In the genomic region with DNA sequence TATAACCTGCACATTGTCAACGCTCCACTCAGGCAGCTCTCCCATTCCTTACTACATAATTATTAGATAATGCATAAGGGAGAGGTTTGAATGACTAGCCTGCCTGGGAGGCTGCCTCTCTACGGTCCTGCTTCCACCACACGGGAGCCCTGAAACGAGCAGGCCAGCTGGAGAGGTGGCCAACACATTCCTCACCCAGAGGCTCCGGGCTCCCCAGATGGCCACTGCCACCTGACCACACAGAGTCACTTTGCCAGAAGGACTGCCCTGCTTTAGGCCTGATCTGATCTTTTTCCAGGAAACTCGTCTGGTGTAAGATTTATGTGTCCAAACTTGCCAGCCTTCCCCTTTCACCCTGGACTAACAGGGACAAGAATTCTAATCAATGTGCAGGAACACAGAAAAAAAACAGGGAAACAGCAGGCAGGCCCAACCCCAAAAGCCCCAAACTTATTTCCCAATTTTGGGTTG, we compare ENCODE assay signal across 8 cellular contexts. TPM values are rescaled to one million over a fixed set of nuclear protein-coding genes. Genes with fewer than 3 reads are reported as not detected.
DNase-seq lines count a peak whose midpoint lies in the region; ATAC-seq and TF ChIP-seq lines count a peak whose summit lies in the region.

No MANE protein-coding gene starts in this region.

- intact Hi-C loops in CD4-positive, alpha-beta T cell (cut with DNase I, micrococcal nuclease), result loop anchor here (1.0 to 10.0 kb wide), 6 partner anchors 36 to 319 kb away; no protein-coding TSS in a partner anchor

- ATAC-seq in CD4-positive, alpha-beta T cell (ENCODE audit: poor library complexity), result no peak
- peak in 1 of 2 donors; percentile 21 for ATAC-seq in natural killer cell treated with Interleukin-12 subunit alpha and Interleukin-12 subunit beta and Interleukin-15 and Interleukin-18, amount 100 ng/mL, for 72 hours

- peaks cover 60% of the 10 kb centered on the region for H3K4me1 Mint-ChIP-seq in CD4-positive, alpha-beta T cell (ENCODE audit: low read depth)
- peaks cover 72 to 78% of the 10 kb centered on the region in 2 donors for H3K4me1 Mint-ChIP-seq in natural killer cell treated with Interleukin-12 subunit alpha and Interleukin-12 subunit beta and Interleukin-15 and Interleukin-18, amount 100 ng/mL, for 72 hours (ENCODE audit: low read depth in 2 of 2)

- no peaks in the 10 kb centered on the region for H4K20me1 ChIP-seq in OCI-LY3 (ENCODE audit: insufficient read depth, low read length)

- H3K9me3 Mint-ChIP-seq in CD4-positive, alpha-beta T cell, result no peaks in the 10 kb centered on the region
- H3K9me3 Mint-ChIP-seq in natural killer cell treated with Interleukin-12 subunit alpha and Interleukin-12 subunit beta and Interleukin-15 and Interleukin-18, amount 100 ng/mL, for 72 hours, result no peaks in the 10 kb centered on the region

- POLR2A ChIA-PET in CD4-positive, alpha-beta T cell (lab: Charles Lee), result interaction anchor here (1.0 to 5.0 kb wide), 16 partner anchors 9 to 317 kb away, joined by 3 to 108 read pairs (median 6); partner anchors contain the start of gene HIVEP3

- no peaks in the 10 kb centered on the region for H3K9me3 ChIP-seq in CD4-positive, alpha-beta T cell (ENCODE audit: control insufficient read depth, low read length)
- no peaks in the 10 kb centered on the region for H3K9me3 ChIP-seq in OCI-LY3 (ENCODE audit: insufficient read depth, low read length)
- no peaks in the 10 kb centered on the region for H3K9me3 ChIP-seq in endocrine pancreas (ENCODE audit: control insufficient read depth, low read length)
- no peaks in the 10 kb centered on the region for H3K9me3 ChIP-seq in HAP-1

- peak overlapping the region; percentile 98 for H3K4me2 ChIP-seq in OCI-LY3 (ENCODE audit: low read length)

- H3K27ac ChIP-seq in CD4-positive, alpha-beta T cell (ENCODE audit: low read depth, low read length), result peak overlapping the region; percentile 57
- H3K27ac ChIP-seq in OCI-LY3 (ENCODE audit: low read length), result peak overlapping the region; percentile 44

- no peak for TF ChIP-seq POLR2A in erythroblast (IDR thresholded peaks at IDR 0.05; ENCODE audit: low read length)

- H3K27me3 Mint-ChIP-seq in CD4-positive, alpha-beta T cell, result no peaks in the 10 kb centered on the region
- no peaks in the 10 kb centered on the region for H3K27me3 Mint-ChIP-seq in natural killer cell treated with Interleukin-12 subunit alpha and Interleukin-12 subunit beta and Interleukin-15 and Interleukin-18, amount 100 ng/mL, for 72 hours

- H3K36me3 Mint-ChIP-seq in CD4-positive, alpha-beta T cell (ENCODE audit: low read depth), result no peaks in the 10 kb centered on the region
- peaks cover 10% of the 10 kb centered on the region for H3K36me3 Mint-ChIP-seq in natural killer cell treated with Interleukin-12 subunit alpha and Interleukin-12 subunit beta and Interleukin-15 and Interleukin-18, amount 100 ng/mL, for 72 hours

- no peaks in the 10 kb centered on the region for H3K36me3 ChIP-seq in OCI-LY3 (replicated peaks; ENCODE audit: low read depth, low read length)
- H3K36me3 ChIP-seq in endocrine pancreas (ENCODE audit: control insufficient read depth, insufficient read depth, low read length), result no peaks in the 10 kb centered on the region
- H3K36me3 ChIP-seq in HAP-1 (replicated peaks), result no peaks in the 10 kb centered on the region

- H2AFZ ChIP-seq in OCI-LY3 (ENCODE audit: low read depth, low read length), result no peak overlapping the region

- DNase-seq in CD4-positive, alpha-beta T cell, result no peak
- no peak for DNase-seq in natural killer cell treated with Interleukin-12 subunit alpha and Interleukin-12 subunit beta and Interleukin-15 and Interleukin-18, amount 100 ng/mL, for 72 hours (ENCODE audit: low spot score)
- no peak for DNase-seq in erythroblast (lab: John Stamatoyannopoulos, UW)
- no peak for DNase-seq in NCI-H82 (lab: John Stamatoyannopoulos, UW)
- DNase-seq in HAP-1 (ENCODE audit: low spot score in 2 of 2), result no peak
- DNase-seq in NCI-H146 treated with DMSO at 0.1 percent for 48 hours (lab: John Stamatoyannopoulos, UW; ENCODE audit: unreplicated experiment), result no peak

- no peaks in the 10 kb centered on the region for H3K27me3 ChIP-seq in CD4-positive, alpha-beta T cell (ENCODE audit: control insufficient read depth, insufficient read depth, low read length)
- no peaks in the 10 kb centered on the region for H3K27me3 ChIP-seq in OCI-LY3 (ENCODE audit: low read depth, low read length)
- no peaks in the 10 kb centered on the region for H3K27me3 ChIP-seq in endocrine pancreas (ENCODE audit: control insufficient read depth, insufficient read depth, low read length)
- no peaks in the 10 kb centered on the region for H3K27me3 ChIP-seq in HAP-1 (ENCODE audit: low read depth)

- in situ Hi-C loops in HAP-1 (cut with MboI; ENCODE audit: low sequenced_read_pairs), result no loop called here

- H3K4me3 ChIP-seq in OCI-LY3 (ENCODE audit: low read length) (peak overlapping the region; percentile 77), endocrine pancreas (ENCODE audit: control insufficient read depth, insufficient read depth, low read length) (peak overlapping the region; percentile 80), HAP-1 (no peak overlapping the region)

- CTCF ChIA-PET in CD4-positive, alpha-beta T cell (lab: Charles Lee), result interaction anchor here (1.1 to 2.0 kb wide), 5 partner anchors 23 to 144 kb away, joined by 3 to 7 read pairs (median 4); partner anchors contain the start of gene HIVEP3

- H3K4me1 ChIP-seq in OCI-LY3 (ENCODE audit: low read length) (peaks cover 35% of the 10 kb centered on the region), endocrine pancreas (ENCODE audit: control insufficient read depth, insufficient read depth, low read length) (peaks cover 3% of the 10 kb centered on the region), HAP-1 (no peaks in the 10 kb centered on the region)

- no peak for TF ChIP-seq CTCF in CD4-positive, alpha-beta T cell (IDR thresholded peaks at IDR 0.05)
- no peak for TF ChIP-seq CTCF in OCI-LY3 (IDR thresholded peaks at IDR 0.05; ENCODE audit: low read depth, low read length)

- H3K79me2 ChIP-seq in OCI-LY3 (ENCODE audit: low read length), result peaks cover 53% of the 10 kb centered on the region

- H3K27ac Mint-ChIP-seq in CD4-positive, alpha-beta T cell, result peak overlapping the region; percentile 90
- H3K27ac Mint-ChIP-seq in natural killer cell treated with Interleukin-12 subunit alpha and Interleukin-12 subunit beta and Interleukin-15 and Interleukin-18, amount 100 ng/mL, for 72 hours, result peak overlapping the region; percentile 85 to 87

- H3K9ac ChIP-seq in OCI-LY3 (ENCODE audit: low read length), result peak overlapping the region; percentile 63
- H3K9ac ChIP-seq in endocrine pancreas (ENCODE audit: control insufficient read depth, insufficient read depth, low read length), result peak overlapping the region; percentile 34

- peak overlapping the region; percentile 77 for H3K4me3 Mint-ChIP-seq in CD4-positive, alpha-beta T cell
- peak overlapping the region; percentile 82 for H3K4me3 Mint-ChIP-seq in natural killer cell treated with Interleukin-12 subunit alpha and Interleukin-12 subunit beta and Interleukin-15 and Interleukin-18, amount 100 ng/mL, for 72 hours

RNA-seq across cellular contexts. Expression of gene HIVEP3, which starts 27.8 kb away (rescaled TPM):
- total RNA-seq in CD4-positive, alpha-beta T cell, result 1 to 10 TPM; 5.1 to 5.4 TPM
- total RNA-seq in natural killer cell treated with Interleukin-12 subunit alpha and Interleukin-12 subunit beta and Interleukin-15 and Interleukin-18, amount 100 ng/mL, for 72 hours, result 10 to 100 TPM; 17.9 to 32.0 TPM
